Comparison of ENCODE assay signal across 15 cellular contexts in the genomic region with DNA sequence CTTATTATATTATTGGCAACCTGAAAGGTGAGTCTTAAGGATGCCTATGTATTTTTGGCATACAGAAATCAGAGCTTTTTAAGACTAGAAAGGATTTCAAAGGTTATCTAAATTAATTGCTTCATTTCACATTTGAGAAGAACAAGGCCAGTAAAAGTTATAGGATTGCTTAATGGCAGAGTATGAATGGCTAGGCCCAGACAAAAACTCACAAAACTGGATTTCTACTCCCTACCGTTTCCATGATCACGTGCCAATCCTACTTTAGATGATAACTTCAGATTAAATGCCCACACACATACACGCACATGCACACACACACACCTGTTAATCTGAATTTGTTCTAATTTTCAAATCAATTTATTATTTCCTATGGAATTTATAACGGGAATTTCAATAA. TPM values are rescaled to one million over a fixed set of nuclear protein-coding genes. Genes with fewer than 3 reads are reported as not detected.
DNase-seq lines count a peak whose midpoint lies in the region; ATAC-seq and TF ChIP-seq lines count a peak whose summit lies in the region.
"Had no signal": no experiment of that assay in that cellular context is flagged by ENCODE, and none has a peak within 500 bp of the region (broad histone marks: within the 10 kb centered on the region; RNA-seq: fewer than 3 reads in every experiment).

No MANE protein-coding gene starts in this region.

- DNase-seq in activated CD4-positive, alpha-beta T cell treated with anti-CD3 and anti-CD28 coated beads, Interleukin-2, amount 10 ng/mL, durations not matched to agents 24 days and 14 days = no peak
- no peak for DNase-seq in activated CD4-positive, alpha-beta T cell treated with anti-CD3 and anti-CD28 coated beads for 1 hour
- peak; percentile 59 for DNase-seq in HT-29 (ENCODE audit: low spot score)
- no peak for DNase-seq in neural crest cell (ENCODE audit: low read depth, low spot score)
- DNase-seq in GM13977 (ENCODE audit: low spot score) = no peak
- DNase-seq in activated gamma-delta T cell (lab: John Stamatoyannopoulos, UW) = no peak
- DNase-seq: anterior cingulate cortex; endodermal cell; NCI-H1436 treated with DMSO at 0.1 percent for 48 hours; NK-92 treated with Interleukin-12 subunit alpha and Interleukin-12 subunit beta, amount 100 ng/mL, for 24 hours; nucleus accumbens; SW 1271 had no signal

- H3K27ac Mint-ChIP-seq in activated CD4-positive, alpha-beta T cell treated with anti-CD3 and anti-CD28 coated beads, Interleukin-2, amount 10 ng/mL, durations not matched to agents 24 days and 14 days = no peak overlapping the region
- H3K27ac Mint-ChIP-seq in activated naive CD8-positive, alpha-beta T cell = peak overlapping the region; percentile 96
- H3K27ac Mint-ChIP-seq in neural crest cell (ENCODE audit: unreplicated experiment) = no peak overlapping the region
- H3K27ac Mint-ChIP-seq: endodermal cell had no signal

- H3K27me3 Mint-ChIP-seq in activated CD4-positive, alpha-beta T cell treated with anti-CD3 and anti-CD28 coated beads, Interleukin-2, amount 10 ng/mL, durations not matched to agents 24 days and 14 days = no peaks in the 10 kb centered on the region
- H3K27me3 Mint-ChIP-seq in activated naive CD8-positive, alpha-beta T cell = no peaks in the 10 kb centered on the region
- H3K27me3 Mint-ChIP-seq in neural crest cell (ENCODE audit: low read depth) = peaks cover 2% of the 10 kb centered on the region

- in situ Hi-C loops in GM13977 (cut with MboI; ENCODE audit: low pct_unique_long_range_greater_than_20kb, low sequenced_read_pairs, unreplicated experiment) = no loop called here

- peaks cover 32% of the 10 kb centered on the region for H3K4me1 Mint-ChIP-seq in activated CD4-positive, alpha-beta T cell treated with anti-CD3 and anti-CD28 coated beads, Interleukin-2, amount 10 ng/mL, durations not matched to agents 24 days and 14 days
- peaks cover 61% of the 10 kb centered on the region for H3K4me1 Mint-ChIP-seq in activated naive CD8-positive, alpha-beta T cell (ENCODE audit: low read depth)
- peaks cover 38% of the 10 kb centered on the region for H3K4me1 Mint-ChIP-seq in neural crest cell

- H3K9me3 Mint-ChIP-seq in activated CD4-positive, alpha-beta T cell treated with anti-CD3 and anti-CD28 coated beads, Interleukin-2, amount 10 ng/mL, durations not matched to agents 24 days and 14 days = peaks cover 4% of the 10 kb centered on the region
- H3K9me3 Mint-ChIP-seq in activated naive CD8-positive, alpha-beta T cell (ENCODE audit: low read depth) = peaks cover 6% of the 10 kb centered on the region
- no peaks in the 10 kb centered on the region for H3K9me3 Mint-ChIP-seq in neural crest cell
- H3K9me3 Mint-ChIP-seq: endodermal cell had no signal

- H3K36me3 Mint-ChIP-seq in activated CD4-positive, alpha-beta T cell treated with anti-CD3 and anti-CD28 coated beads, Interleukin-2, amount 10 ng/mL, durations not matched to agents 24 days and 14 days (ENCODE audit: low read depth) = peaks cover 46% of the 10 kb centered on the region
- H3K36me3 Mint-ChIP-seq in activated naive CD8-positive, alpha-beta T cell = peaks cover 25% of the 10 kb centered on the region
- no peaks in the 10 kb centered on the region for H3K36me3 Mint-ChIP-seq in neural crest cell (ENCODE audit: low read depth)

- intact Hi-C loops in activated CD4-positive, alpha-beta T cell treated with anti-CD3 and anti-CD28 coated beads, Interleukin-2, amount 10 ng/mL, durations not matched to agents 24 days and 14 days (cut with micrococcal nuclease) = loop anchor here (2.0 to 10.0 kb wide), 2 partner anchors 105 to 307 kb away; no protein-coding TSS in a partner anchor

- ATAC-seq in HG03432 (IDR thresholded peaks at IDR 0.05; ENCODE audit: unreplicated experiment) = no peak
- ATAC-seq: sciatic nerve had no signal

- peak overlapping the region; percentile 83 for H3K4me3 Mint-ChIP-seq in activated CD4-positive, alpha-beta T cell treated with anti-CD3 and anti-CD28 coated beads, Interleukin-2, amount 10 ng/mL, durations not matched to agents 24 days and 14 days
- peak overlapping the region; percentile 95 for H3K4me3 Mint-ChIP-seq in activated naive CD8-positive, alpha-beta T cell
- H3K4me3 Mint-ChIP-seq in neural crest cell = peak overlapping the region; percentile 70
- H3K4me3 Mint-ChIP-seq: endodermal cell had no signal

- no peak for TF ChIP-seq CTCF in neural crest cell (conservative IDR thresholded peaks at IDR 0.05)
- no peak for TF ChIP-seq CTCF in GM13977 (IDR thresholded peaks at IDR 0.05; ENCODE audit: extremely low read depth, insufficient read depth, missing control alignments)

RNA-seq across cellular contexts. Expression of a gene that starts 1.8 kb away (rescaled TPM):
- 49.3 and 52.8 TPM in 2 replicates for total RNA-seq in activated CD4-positive, alpha-beta T cell treated with anti-CD3 and anti-CD28 coated beads, Interleukin-2, amount 10 ng/mL, durations not matched to agents 24 days and 14 days
- 25.9 and 31.2 TPM in 2 replicates for total RNA-seq in HT-29 (2014; rRNA removed; shearing (Covaris generic))
- total RNA-seq in neural crest cell = 24.1 and 24.3 TPM in 2 replicates
